In the genomic region with DNA sequence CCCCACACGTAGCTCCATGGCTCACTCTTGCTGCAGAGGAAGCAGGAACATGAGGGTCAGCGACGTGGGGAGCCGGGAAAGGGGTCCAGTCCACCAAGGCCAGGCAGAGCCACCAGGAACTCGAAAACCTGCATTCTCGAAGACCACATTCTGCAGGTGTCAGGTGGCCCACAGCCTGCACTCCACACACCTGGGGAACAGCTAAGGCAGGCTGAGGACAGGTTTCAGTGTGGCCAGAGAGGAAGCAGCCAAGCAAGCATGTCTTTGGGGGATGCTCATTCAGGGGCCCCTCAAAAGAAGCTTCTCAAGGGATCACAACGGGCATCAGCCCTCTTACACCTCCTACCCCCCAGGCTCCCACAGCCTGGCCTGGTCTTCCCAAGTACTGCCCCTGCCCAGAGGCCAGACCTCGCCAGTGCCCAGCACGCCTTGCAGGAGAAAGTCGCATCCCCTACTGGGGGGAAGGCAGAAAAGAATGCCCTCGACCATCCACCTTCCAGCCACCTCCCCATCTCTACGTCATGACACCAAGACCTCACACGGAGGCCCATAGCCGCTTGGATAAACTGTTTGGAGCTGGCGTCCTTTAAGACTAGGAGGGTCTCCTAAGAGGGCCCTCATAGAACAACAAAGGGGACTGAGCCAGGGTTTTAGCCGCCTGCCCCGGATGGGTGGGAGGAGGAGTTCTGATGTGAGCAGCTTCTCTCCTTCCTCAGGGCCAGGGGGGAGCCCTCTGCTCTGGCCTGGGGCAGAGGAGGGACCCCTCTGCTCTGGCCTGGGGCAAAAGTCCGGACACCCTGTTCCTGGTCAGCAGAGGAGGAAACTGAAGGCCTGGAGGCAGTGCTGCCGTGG, we compare ENCODE assay signal across 8 cellular contexts. TPM values are rescaled to one million over a fixed set of nuclear protein-coding genes. Genes with fewer than 3 reads are reported as not detected.
DNase-seq lines count a peak whose midpoint lies in the region; ATAC-seq and TF ChIP-seq lines count a peak whose summit lies in the region.

No MANE protein-coding gene starts in this region.

- peak; percentile 11; the same call in 1 of the 2 replicates for TF ChIP-seq CTCF in MM.1S (IDR thresholded peaks at IDR 0.05; ENCODE audit: low read length)
- no peak for TF ChIP-seq CTCF in neural crest cell (conservative IDR thresholded peaks at IDR 0.05)

- no peak overlapping the region for H2AFZ ChIP-seq in MM.1S (ENCODE audit: low read length)

- DNase-seq in MM.1S = peak; percentile 83
- no peak for DNase-seq in neural crest cell (ENCODE audit: low read depth, low spot score)
- no peak for DNase-seq in 8988T
- DNase-seq in HEK293T (ENCODE audit: extremely low spot score) = no peak

- POLR2A ChIA-PET in HEK293T (lab: Yijun Ruan, JAX) = interaction anchor here (1.2 to 1.4 kb wide), 5 partner anchors 9 to 84 kb away, joined by 3 to 5 read pairs (median 4); no protein-coding TSS in a partner anchor

- peaks cover 78% of the 10 kb centered on the region for H3F3A ChIP-seq in MM.1S (ENCODE audit: insufficient read depth, low read length)

- H3K4me2 ChIP-seq in BLaER1 = peak overlapping the region; percentile 87
- H3K4me2 ChIP-seq in MM.1S (ENCODE audit: low read depth, low read length) = peak overlapping the region; percentile 99

- H3K79me2 ChIP-seq in MM.1S (ENCODE audit: low read length) = peaks cover 84% of the 10 kb centered on the region

- H3K27ac Mint-ChIP-seq in neural crest cell (ENCODE audit: unreplicated experiment) = peak overlapping the region; percentile 82

- no peaks in the 10 kb centered on the region for H3K36me3 Mint-ChIP-seq in neural crest cell (ENCODE audit: low read depth)

- H3K9me3 Mint-ChIP-seq in neural crest cell = no peaks in the 10 kb centered on the region

- peak overlapping the region; percentile 99 for H3K4me3 Mint-ChIP-seq in neural crest cell

- ATAC-seq in HG03378 (IDR thresholded peaks at IDR 0.05; ENCODE audit: unreplicated experiment) (no peak), GM19324 (IDR thresholded peaks at IDR 0.05; ENCODE audit: low FRiP score, unreplicated experiment) (no peak)

- H3K27ac ChIP-seq in BLaER1 (peak overlapping the region; percentile 98), MM.1S (ENCODE audit: low read length) (peak overlapping the region; percentile 93), duodenal mucosa (ENCODE audit: low read depth, low read length) (peak overlapping the region; percentile 91)

- CTCF ChIA-PET in HEK293T (lab: Yijun Ruan, JAX) = interaction anchor here (1.0 kb wide), 1 partner anchor 11 kb away, joined by 3 read pairs; no protein-coding TSS in a partner anchor

- H3K9ac ChIP-seq in BLaER1 = peak overlapping the region; percentile 98
- H3K9ac ChIP-seq in MM.1S (ENCODE audit: low read length) = peak overlapping the region; percentile 95
- peak overlapping the region; percentile 58 to 86 for H3K9ac ChIP-seq in duodenal mucosa (ENCODE audit: low read depth in 1 of 2, low read length in 2 of 2)

- H4K20me1 ChIP-seq in BLaER1 = peaks cover 72% of the 10 kb centered on the region
- peaks cover 27% of the 10 kb centered on the region; the same call in 1 of the 2 replicates for H4K20me1 ChIP-seq in MM.1S (ENCODE audit: insufficient read depth, low read length)

- peaks cover 66% of the 10 kb centered on the region for H3K4me1 Mint-ChIP-seq in neural crest cell

- H3K27me3 Mint-ChIP-seq in neural crest cell (ENCODE audit: low read depth) = no peaks in the 10 kb centered on the region

- H3K9me3 ChIP-seq in BLaER1 (no peaks in the 10 kb centered on the region), MM.1S (replicated peaks; ENCODE audit: insufficient read depth, low read length) (no peaks in the 10 kb centered on the region), duodenal mucosa (ENCODE audit: control insufficient read depth in 1 of 2, low read length in 2 of 2) (no peaks in the 10 kb centered on the region)

- H3K9me2 ChIP-seq in MM.1S (replicated peaks; ENCODE audit: insufficient read depth, low read length) = no peaks in the 10 kb centered on the region

- H3K4me3 ChIP-seq in BLaER1 (peak overlapping the region; percentile 87), MM.1S (ENCODE audit: low read length) (peak overlapping the region; percentile 91), duodenal mucosa (ENCODE audit: low read depth in 1 of 2, low read length in 2 of 2) (peak overlapping the region; percentile 59 to 65)

- H3K4me1 ChIP-seq in BLaER1 (peaks cover 77% of the 10 kb centered on the region), MM.1S (ENCODE audit: low read length) (peaks cover 42% of the 10 kb centered on the region), duodenal mucosa (ENCODE audit: control insufficient read depth in 1 of 2, insufficient read depth in 2 of 2, low read length in 2 of 2) (peaks cover 61 to 62% of the 10 kb centered on the region in 2 donors)

- H3K36me3 ChIP-seq in BLaER1 = peaks cover 51% of the 10 kb centered on the region
- no peaks in the 10 kb centered on the region for H3K36me3 ChIP-seq in MM.1S (replicated peaks; ENCODE audit: insufficient read depth, low read length)
- H3K36me3 ChIP-seq in duodenal mucosa (ENCODE audit: control insufficient read depth in 1 of 2, insufficient read depth in 2 of 2, low read length in 2 of 2) = peaks cover 6 to 20% of the 10 kb centered on the region in 2 donors

- H3K27me3 ChIP-seq in BLaER1 (no peaks in the 10 kb centered on the region), MM.1S (replicated peaks; ENCODE audit: insufficient read depth, low read length) (no peaks in the 10 kb centered on the region), duodenal mucosa (ENCODE audit: control insufficient read depth in 1 of 2, insufficient read depth in 2 of 2, low read length in 2 of 2) (no peaks in the 10 kb centered on the region)

TF ChIP-seq in HEK293T, 16 proteins besides CTCF, POLR2A, EP300 and RAD21:
- TF ChIP-seq FOXA1 (IDR thresholded peaks at IDR 0.05) (no peak), FOXM1 (IDR thresholded peaks at IDR 0.05; ENCODE audit: borderline replicate concordance) (no peak), ZNF384 (IDR thresholded peaks at IDR 0.05) (no peak), BHLHE40 (IDR thresholded peaks at IDR 0.05; ENCODE audit: borderline replicate concordance) (no peak)

RNA-seq across cellular contexts. Expression of a gene that starts 2.9 kb away (rescaled TPM):
- total RNA-seq in neural crest cell = 243 and 250 TPM in 2 replicates

RNA-seq across cellular contexts. Expression of a gene that starts 41.6 kb away (rescaled TPM):
- total RNA-seq in neural crest cell = 58.3 and 60.3 TPM in 2 replicates
